Comparison of ENCODE assay signal across 19 cellular contexts in the genomic region with DNA sequence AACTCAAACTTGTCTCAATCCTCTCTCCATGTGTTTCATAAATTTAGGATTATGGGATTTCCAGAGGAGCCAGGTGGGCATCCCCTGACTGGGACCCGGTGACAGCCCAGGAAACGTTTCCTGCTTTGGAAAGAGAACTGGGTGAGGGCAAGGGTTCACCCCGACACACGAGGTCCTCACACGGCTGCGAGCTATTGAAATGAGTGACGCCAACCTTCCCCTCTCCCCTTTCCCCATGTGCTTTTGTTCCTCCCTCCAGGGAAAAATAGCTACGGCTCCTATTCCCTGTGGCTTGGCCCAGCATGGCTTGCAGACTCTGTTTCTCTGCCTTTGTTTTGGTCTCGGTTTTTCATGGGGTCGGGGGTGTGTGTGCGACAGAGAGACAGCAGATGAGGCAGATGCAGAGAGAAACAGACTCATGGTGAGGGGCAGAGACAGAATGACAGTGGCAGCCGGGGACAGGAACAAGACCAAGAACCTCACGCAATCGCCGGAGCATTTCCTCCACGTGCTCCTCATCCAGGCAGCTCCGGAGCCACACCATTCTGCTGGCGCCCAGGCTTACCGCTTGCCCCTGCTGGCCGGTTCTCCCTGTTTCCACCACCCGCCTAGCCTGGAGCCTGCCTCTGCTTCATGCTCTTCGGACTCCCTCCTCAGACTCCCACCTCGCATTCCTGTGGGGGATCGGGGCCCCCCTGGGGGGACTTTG.
DNase-seq lines count a peak whose midpoint lies in the region; ATAC-seq, FAIRE-seq and TF ChIP-seq lines count a peak whose summit lies in the region.
"Had no signal": no experiment of that assay in that cellular context is flagged by ENCODE, and none has a peak within 500 bp of the region (broad histone marks: within the 10 kb centered on the region; RNA-seq: fewer than 3 reads in every experiment).

No MANE protein-coding gene starts in this region.

- no peaks in the 10 kb centered on the region for H3K9me1 ChIP-seq in K562 (ENCODE audit: control insufficient read depth, insufficient read depth, low read length)

- no peaks in the 10 kb centered on the region for H3K9me3 ChIP-seq in K562 (replicated peaks; ENCODE audit: control insufficient read depth, insufficient read depth, low read depth, low read length)
- no peaks in the 10 kb centered on the region for H3K9me3 ChIP-seq in gastrocnemius medialis
- H3K9me3 ChIP-seq: thoracic aorta had no signal

- no peak overlapping the region for H3K4me3 ChIP-seq in K562
- H3K4me3 ChIP-seq in gastrocnemius medialis, result peak overlapping the region in 1 of 4 donors; percentile 13
- H3K4me3 ChIP-seq: thoracic aorta had no signal

- no peak for TF ChIP-seq POLR2A in K562 (conservative IDR thresholded peaks at IDR 0.05)
- TF ChIP-seq POLR2A in gastrocnemius medialis (IDR thresholded peaks at IDR 0.05), result peak; percentile 54 to 64

- H3K27ac ChIP-seq in K562 (ENCODE audit: extremely low read depth, low read depth, low read length), result no peak overlapping the region
- peak overlapping the region; percentile 85 to 92 (median 90) for H3K27ac ChIP-seq in gastrocnemius medialis
- H3K27ac ChIP-seq: 22Rv1, C4-2B had no signal

- TF ChIP-seq CTCF in K562 (IDR thresholded peaks at IDR 0.05 in 2 of 3, conservative IDR thresholded peaks at IDR 0.05 in 1 of 3; ENCODE audit: insufficient read depth in 2 of 3, low read depth in 1 of 3, low read length in 3 of 3) (no peak), gastrocnemius medialis (IDR thresholded peaks at IDR 0.05 in 4 of 5, conservative IDR thresholded peaks at IDR 0.05 in 1 of 5) (peak in 4 of 5 experiments; percentile 25 to 38 (median 28))

- H3K4me1 ChIP-seq in K562 (replicated peaks in 1 of 2; ENCODE audit: control insufficient read depth in 2 of 2, insufficient read depth in 2 of 2, low read length in 2 of 2) (peaks cover 0 to 4% of the 10 kb centered on the region in 2 experiments; a peak in 1 of 5 replicates), gastrocnemius medialis (peaks cover 27 to 46% of the 10 kb centered on the region in 2 donors)

- TF ChIP-seq RAD21 in K562 (CRISPR knock-in tag; conservative IDR thresholded peaks at IDR 0.05 in 1 of 2, IDR thresholded peaks at IDR 0.05 in 1 of 2), result no peak

- no TSS peak for BruUV-seq in K562 (replicated peaks; lab: Mats Ljungman, UMichigan)

- TF ChIP-seq EP300 in K562 (IDR thresholded peaks at IDR 0.05; ENCODE audit: low read length), result no peak

- no peak overlapping the region for H3K4me2 ChIP-seq in K562 (ENCODE audit: insufficient read depth, low read length)

- POLR2A ChIA-PET in K562 (lab: Yijun Ruan, JAX), result interaction anchor here (0.7 kb wide), 1 partner anchor 43 kb away, joined by 3 read pairs; no protein-coding TSS in a partner anchor

- intact Hi-C loops in K562 (cut with micrococcal nuclease), result no loop called here
- intact Hi-C loops in gastrocnemius medialis (cut with DNase I; ENCODE audit: low total_unique reads), result loop anchor here (1.0 to 5.0 kb wide), 2 partner anchors 25 to 190 kb away; no protein-coding TSS in a partner anchor

- CTCF ChIA-PET in K562 (lab: Yijun Ruan, JAX; ENCODE audit: low intra/inter-chr PET ratio), result no interaction called here

- H2AFZ ChIP-seq in K562 (ENCODE audit: low read depth, low read length), result no peak overlapping the region

- WGBS in K562 (ENCODE audit: insufficient coverage, low coverage, missing lambda C conversion rate), result 2% methylated on average over 23 of the region's 24 CpGs

- FAIRE-seq in K562 (lab: Jason Lieb, UNC), result no peak

- ATAC-seq in K562 (peak; percentile 69), gastrocnemius medialis (peak; percentile 83 to 89)

- H4K20me1 ChIP-seq in K562 (replicated peaks; ENCODE audit: control insufficient read depth, insufficient read depth, low read length), result peaks cover 3% of the 10 kb centered on the region; the same call in 1 of the 2 replicates

- H3K9ac ChIP-seq in K562 (ENCODE audit: insufficient read depth in 1 of 2, low read depth in 2 of 2, low read length in 2 of 2), result no peak overlapping the region

- in situ Hi-C loops in K562 (cut with MboI) (no loop called here), gastrocnemius medialis (cut with MboI; ENCODE audit: low sequenced_read_pairs in 4 of 4) (no loop called here)

- DNase-seq in NCI-H748 (lab: John Stamatoyannopoulos, UW; ENCODE audit: unreplicated experiment), result peak; percentile 0
- no peak for DNase-seq in NCI-H748 treated with DMSO at 0.1 percent for 48 hours (lab: John Stamatoyannopoulos, UW)
- no peak for DNase-seq in K562 (ENCODE audit: extremely low read depth in 1 of 4, low spot score in 3 of 4)
- peak; percentile 31 for DNase-seq in left kidney (ENCODE audit: low read depth, low spot score)
- DNase-seq in gastrocnemius medialis, result peak; percentile 85 to 88
- no peak for DNase-seq in ureter (ENCODE audit: low spot score)
- no peak for DNase-seq in stimulated activated CD4-positive, alpha-beta T cell treated with anti-CD3 and anti-CD28 coated beads, Interleukin-2, amount 100 ng/mL, for 48 hours
- no peak for DNase-seq in T1000 (lab: John Stamatoyannopoulos, UW)
- DNase-seq: activated B cell treated with CpG ODN at 0.5 μM for 24 hours; activated naive CD4-positive, alpha-beta T cell treated with Interleukin-2 at 50 U/mL for 16 hours; effector CD4-positive, alpha-beta T cell; mammary epithelial cell; NCI-H187 treated with DMSO at 0.1 percent for 48 hours; NCI-H524 treated with DMSO at 0.1 percent for 48 hours; stimulated activated CD4-positive, alpha-beta T cell treated with anti-CD3 and anti-CD28 coated beads, Interleukin-4, amount 100 ng/mL, for 4 hours; T-helper 1 cell had no signal

- H3K36me3 ChIP-seq in K562 (ENCODE audit: control insufficient read depth, insufficient read depth, low read length), result no peaks in the 10 kb centered on the region
- H3K36me3 ChIP-seq in gastrocnemius medialis, result peaks cover 0 to 10% of the 10 kb centered on the region in 2 donors
- H3K36me3 ChIP-seq: thoracic aorta had no signal

- H3K79me2 ChIP-seq in K562 (ENCODE audit: control insufficient read depth, insufficient read depth, low read length), result no peaks in the 10 kb centered on the region

- H3K27me3 ChIP-seq in K562 (ENCODE audit: control insufficient read depth in 2 of 2, insufficient read depth in 2 of 2, low read length in 2 of 2) (peaks cover 33 to 84% of the 10 kb centered on the region in 2 experiments), gastrocnemius medialis (no peaks in the 10 kb centered on the region)

TF ChIP-seq in K562, 482 proteins besides CTCF, POLR2A, EP300 and RAD21:
- TF ChIP-seq ETS1 (conservative IDR thresholded peaks at IDR 0.05; ENCODE audit: control insufficient read depth, low read depth, low read length), result no peak

Comparison
In these comparisons a context has a peak if more than half of its experiments do, and no peak if none do; other contexts are left out.
1. DNase-seq: peak in NCI-H748 (single experiment), left kidney (single experiment) and gastrocnemius medialis (2 of 2); none in NCI-H748 treated with DMSO at 0.1 percent for 48 hours (single experiment), K562 (0 of 4), ureter (single experiment), stimulated activated CD4-positive, alpha-beta T cell treated with anti-CD3 and anti-CD28 coated beads, Interleukin-2, amount 100 ng/mL, for 48 hours (0 of 2) and T1000 (single experiment).
2. CTCF ChIP-seq: peak in gastrocnemius medialis (4 of 5); none in K562 (0 of 3).